ENCODE assay signal across 10 cellular contexts in genomic region chr10:127148066-127148932, GRCh38. TPM values are rescaled to one million over a fixed set of nuclear protein-coding genes. Genes with fewer than 3 reads are reported as not detected.
DNase-seq lines count a peak whose midpoint lies in the region; TF ChIP-seq lines count a peak whose summit lies in the region.
"Had no signal": no experiment of that assay in that cellular context is flagged by ENCODE, and none has a peak within 500 bp of the region (broad histone marks: within the 10 kb centered on the region; RNA-seq: fewer than 3 reads in every experiment).

No MANE protein-coding gene starts in this region.

- DNase-seq in Ammon's horn (ENCODE audit: low spot score) (peak; percentile 43), M059J (ENCODE audit: low read depth) (peak; percentile 89), astrocyte of the hippocampus (ENCODE audit: low read depth, low spot score) (peak; percentile 90), kidney tubule cell (ENCODE audit: low spot score) (peak; percentile 91), HuH-7 (ENCODE audit: low spot score) (no peak), NCI-H748 (lab: John Stamatoyannopoulos, UW; ENCODE audit: unreplicated experiment) (no peak), GM20000 (ENCODE audit: low spot score) (no peak), NAMALWA (ENCODE audit: low spot score) (no peak)
- DNase-seq: NCI-H2029 treated with DMSO at 0.1 percent for 48 hours, pancreas had no signal

- TF ChIP-seq CTCF in GM20000 (IDR thresholded peaks at IDR 0.05; ENCODE audit: extremely low read depth, missing control alignments): no peak

RNA-seq across cellular contexts. Expression of gene INSYN2A, which starts 48.1 kb away (rescaled TPM):
- 0.10 and 0.79 TPM in 2 replicates for total RNA-seq in M059J (2014; rRNA removed; shearing (Covaris generic))

Comparison
In these comparisons a context has a peak if more than half of its experiments do, and no peak if none do; other contexts are left out.
1. DNase-seq: peak in Ammon's horn (single experiment), M059J (single experiment), astrocyte of the hippocampus (single experiment) and kidney tubule cell (single experiment); none in HuH-7 (single experiment), NCI-H748 (single experiment), GM20000 (single experiment) and NAMALWA (single experiment).